1 cellular context compared by ENCODE assay signal in genomic region chr19:35041548-35042055, GRCh38.
TF ChIP-seq lines count a peak whose summit lies in the region.

Gene HPN, plus strand, starts transcription at chr19:35041721. Its CDS starts 786 bp downstream, at chr19:35042507.

TF ChIP-seq in H1, 55 proteins besides CTCF, POLR2A, EP300 and RAD21 (continued from another document):
- no peak for TF ChIP-seq TAF7 (optimal IDR thresholded peaks at IDR 0.05; ENCODE audit: borderline replicate concordance, low read depth, low read length)
- no peak for TF ChIP-seq CBX8 (IDR thresholded peaks at IDR 0.05; ENCODE audit: borderline replicate concordance, low read depth, low read length)
- TF ChIP-seq NRF1 (IDR thresholded peaks at IDR 0.05; ENCODE audit: low read depth, low read length), result no peak
- no peak for TF ChIP-seq YY1 (IDR thresholded peaks at IDR 0.05; ENCODE audit: low read depth, low read length)
- TF ChIP-seq POLR2AphosphoS5 (IDR thresholded peaks at IDR 0.05; ENCODE audit: low read depth, low read length), result 0 out of 2 replicates have a peak, but pooled peaks have one; percentile 29
- TF ChIP-seq BRCA1 (IDR thresholded peaks at IDR 0.05; ENCODE audit: low read depth, low read length), result no peak
- no peak for TF ChIP-seq HDAC2 (IDR thresholded peaks at IDR 0.05; ENCODE audit: borderline replicate concordance in 1 of 2, low read depth in 2 of 2, low read length in 2 of 2)
- TF ChIP-seq TEAD4 (IDR thresholded peaks at IDR 0.05; ENCODE audit: low read depth, low read length), result no peak
- TF ChIP-seq RXRA (IDR thresholded peaks at IDR 0.05; ENCODE audit: insufficient read depth, low read depth, low read length), result no peak
- no peak for TF ChIP-seq ZNF274 (IDR thresholded peaks at IDR 0.05; ENCODE audit: borderline replicate concordance, extremely low read depth, low read length)
- no peak for TF ChIP-seq MAFK (IDR thresholded peaks at IDR 0.05; ENCODE audit: low read depth, low read length)
- TF ChIP-seq BCL11A (IDR thresholded peaks at IDR 0.05; ENCODE audit: low read depth in 2 of 2, low read length in 2 of 2), result no peak
- TF ChIP-seq RFX5 (IDR thresholded peaks at IDR 0.05; ENCODE audit: borderline replicate concordance, low read depth, low read length), result no peak
- no peak for TF ChIP-seq SIRT6 (IDR thresholded peaks at IDR 0.05; ENCODE audit: low read length)
- TF ChIP-seq CHD1 (IDR thresholded peaks at IDR 0.05; ENCODE audit: low read depth, low read length), result no peak
- 0 out of 2 replicates have a peak, but pooled peaks have one; percentile 28 for TF ChIP-seq SP1 (IDR thresholded peaks at IDR 0.05; ENCODE audit: low read depth, low read length)
